Comparison of ENCODE assay signal across 8 cellular contexts in the genomic region with DNA sequence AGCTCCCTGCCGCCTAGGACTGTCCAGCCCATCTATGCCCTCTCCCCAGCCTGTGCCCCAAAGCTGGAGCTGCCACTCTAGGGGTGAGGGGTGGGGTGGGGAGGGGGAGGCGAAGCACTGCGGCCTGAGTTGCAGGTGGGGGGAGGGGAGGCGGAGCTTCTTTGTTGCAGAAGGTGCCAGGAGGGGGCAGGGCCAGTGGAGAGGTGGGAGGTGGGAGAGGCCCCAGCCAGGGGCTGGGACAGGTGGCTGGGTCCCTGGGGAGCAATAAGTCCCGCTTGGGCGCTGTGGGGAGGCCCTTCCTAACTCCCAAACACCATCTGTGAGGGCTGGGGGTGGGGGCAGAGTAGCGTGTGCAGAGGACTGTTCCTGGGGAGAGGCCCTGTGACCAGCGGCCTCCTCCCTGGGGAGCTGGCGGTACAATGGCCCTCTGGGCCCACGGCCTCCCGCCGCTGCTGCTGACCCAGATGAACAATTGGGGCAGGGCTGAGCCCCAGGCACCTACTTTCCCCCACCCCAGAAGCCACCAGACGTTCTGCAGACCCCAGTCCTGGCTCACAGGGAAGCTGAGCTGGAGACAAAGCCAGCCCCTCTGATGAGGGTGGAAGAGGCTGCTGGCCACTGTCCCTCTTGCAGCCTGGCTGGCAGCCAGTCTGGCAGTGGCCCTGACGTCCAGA. TPM values are rescaled to one million over a fixed set of nuclear protein-coding genes. Genes with fewer than 3 reads are reported as not detected.
DNase-seq lines count a peak whose midpoint lies in the region; ATAC-seq and TF ChIP-seq lines count a peak whose summit lies in the region.

No MANE protein-coding gene starts in this region.

- H3K27me3 Mint-ChIP-seq in HFFc6 (ENCODE audit: insufficient read depth), result peaks cover 4% of the 10 kb centered on the region

- H3K9me3 ChIP-seq in gastrocnemius medialis, result no peaks in the 10 kb centered on the region

- TF ChIP-seq CTCF in HFFc6 (IDR thresholded peaks at IDR 0.05), result no peak
- no peak for TF ChIP-seq CTCF in gastrocnemius medialis (IDR thresholded peaks at IDR 0.05 in 4 of 5, conservative IDR thresholded peaks at IDR 0.05 in 1 of 5)

- no peaks in the 10 kb centered on the region for H3K36me3 Mint-ChIP-seq in HFFc6 (ENCODE audit: low read depth)

- H3K27ac Mint-ChIP-seq in HFFc6, result no peak overlapping the region; the same call in 1 of the 2 replicates

- H3K4me3 ChIP-seq in skin epidermis (peak overlapping the region in 4 of 7 experiments; percentile 25 to 52 (median 38)), gastrocnemius medialis (peak overlapping the region in 2 of 4 donors; percentile 13 to 47)

- no peaks in the 10 kb centered on the region for H3K9me3 Mint-ChIP-seq in HFFc6

- H3K27ac ChIP-seq in skin epidermis (peak overlapping the region in 2 of 21 experiments; percentile 10 to 35), gastrocnemius medialis (peak overlapping the region in 1 of 4 donors; percentile 7)

- TF ChIP-seq POLR2A in erythroblast (IDR thresholded peaks at IDR 0.05; ENCODE audit: low read length), result no peak
- no peak for TF ChIP-seq POLR2A in gastrocnemius medialis (IDR thresholded peaks at IDR 0.05)

- no peak for ATAC-seq in gastrocnemius medialis
- ATAC-seq in HG02852 (IDR thresholded peaks at IDR 0.05; ENCODE audit: unreplicated experiment), result no peak
- no peak for ATAC-seq in HG03469 (IDR thresholded peaks at IDR 0.05; ENCODE audit: unreplicated experiment)

- peaks cover under 1% of the 10 kb centered on the region; the same call in 1 of the 2 replicates for H3K4me1 Mint-ChIP-seq in HFFc6 (ENCODE audit: low read depth)

- in situ Hi-C loops in gastrocnemius medialis (cut with MboI; ENCODE audit: low sequenced_read_pairs in 4 of 4), result no loop called here

- peaks cover 20 to 34% of the 10 kb centered on the region in 2 donors for H3K4me1 ChIP-seq in gastrocnemius medialis

- intact Hi-C loops in gastrocnemius medialis (cut with DNase I; ENCODE audit: low total_unique reads), result no loop called here

- peaks cover 36 to 46% (median 39%) of the 10 kb centered on the region in 3 donors for H3K27me3 ChIP-seq in gastrocnemius medialis

- peak in 8 of 14 donors; percentile 49 to 75 (median 59) for DNase-seq in C1 segment of cervical spinal cord (lab: John Stamatoyannopoulos, UW)
- no peak for DNase-seq in HFFc6
- peak; percentile 88 for DNase-seq in NCI-H526 treated with DMSO at 0.1 percent for 48 hours (lab: John Stamatoyannopoulos, UW)
- peak; percentile 53 to 57 for DNase-seq in erythroblast (lab: John Stamatoyannopoulos, UW)
- no peak for DNase-seq in gastrocnemius medialis

- no peaks in the 10 kb centered on the region for H3K36me3 ChIP-seq in gastrocnemius medialis

- peak overlapping the region; percentile 71 for H3K4me3 Mint-ChIP-seq in HFFc6

RNA-seq across cellular contexts. Expression of a gene that starts 2.2 kb away (rescaled TPM):
- under 1 TPM; 0.22 to 0.47 (median 0.33) TPM for total RNA-seq in HFFc6 (2021; fragmentation: NEBNext Ultra II Directional; extraction: Animal tissue kit (Norgen Biotek cat#: 25700))
- total RNA-seq in gastrocnemius medialis, result not detected

RNA-seq across cellular contexts. Expression of a gene that starts 6.1 kb away (rescaled TPM):
- total RNA-seq in HFFc6 (2021; fragmentation: NEBNext Ultra II Directional; extraction: Animal tissue kit (Norgen Biotek cat#: 25700)), result 10 to 100 TPM; 15.8 to 30.3 (median 19.0) TPM
- total RNA-seq in gastrocnemius medialis, result 10 to 100 TPM in 2 of 4 donors, 1 to 10 TPM in 2; 8.7 to 14.8 (median 9.9) TPM

RNA-seq across cellular contexts. Expression of a gene that starts 9.0 kb away (rescaled TPM):
- total RNA-seq in HFFc6 (2021; fragmentation: NEBNext Ultra II Directional; extraction: Animal tissue kit (Norgen Biotek cat#: 25700)), result 1 to 10 TPM; 3.6 to 8.3 (median 8.0) TPM
- under 1 TPM in 2 of 4 donors, not detected in 2; 0.33 to 0.91 TPM for total RNA-seq in gastrocnemius medialis

RNA-seq across cellular contexts. Expression of a gene that starts 39.6 kb away (rescaled TPM):
- 10 to 100 TPM; 10.9 to 22.3 (median 19.8) TPM for total RNA-seq in HFFc6 (2021; fragmentation: NEBNext Ultra II Directional; extraction: Animal tissue kit (Norgen Biotek cat#: 25700))
- total RNA-seq in gastrocnemius medialis, result 1 to 10 TPM; 1.8 to 3.6 (median 2.4) TPM

RNA-seq across cellular contexts. Expression of a gene that starts 44.9 kb away (rescaled TPM):
- 100 to 1,000 TPM; 303 to 341 (median 309) TPM for total RNA-seq in HFFc6 (2021; fragmentation: NEBNext Ultra II Directional; extraction: Animal tissue kit (Norgen Biotek cat#: 25700))
- 10 to 100 TPM; 22.1 to 84.2 (median 56.2) TPM for total RNA-seq in gastrocnemius medialis

Comparison
In these comparisons a context has a peak if more than half of its experiments do, and no peak if none do; other contexts are left out.
1. DNase-seq: peak in C1 segment of cervical spinal cord (8 of 14), NCI-H526 treated with DMSO at 0.1 percent for 48 hours (single experiment) and erythroblast (2 of 2); none in HFFc6 (single experiment) and gastrocnemius medialis (0 of 2).